ENCODE assay signal across 9 cellular contexts in the genomic region with DNA sequence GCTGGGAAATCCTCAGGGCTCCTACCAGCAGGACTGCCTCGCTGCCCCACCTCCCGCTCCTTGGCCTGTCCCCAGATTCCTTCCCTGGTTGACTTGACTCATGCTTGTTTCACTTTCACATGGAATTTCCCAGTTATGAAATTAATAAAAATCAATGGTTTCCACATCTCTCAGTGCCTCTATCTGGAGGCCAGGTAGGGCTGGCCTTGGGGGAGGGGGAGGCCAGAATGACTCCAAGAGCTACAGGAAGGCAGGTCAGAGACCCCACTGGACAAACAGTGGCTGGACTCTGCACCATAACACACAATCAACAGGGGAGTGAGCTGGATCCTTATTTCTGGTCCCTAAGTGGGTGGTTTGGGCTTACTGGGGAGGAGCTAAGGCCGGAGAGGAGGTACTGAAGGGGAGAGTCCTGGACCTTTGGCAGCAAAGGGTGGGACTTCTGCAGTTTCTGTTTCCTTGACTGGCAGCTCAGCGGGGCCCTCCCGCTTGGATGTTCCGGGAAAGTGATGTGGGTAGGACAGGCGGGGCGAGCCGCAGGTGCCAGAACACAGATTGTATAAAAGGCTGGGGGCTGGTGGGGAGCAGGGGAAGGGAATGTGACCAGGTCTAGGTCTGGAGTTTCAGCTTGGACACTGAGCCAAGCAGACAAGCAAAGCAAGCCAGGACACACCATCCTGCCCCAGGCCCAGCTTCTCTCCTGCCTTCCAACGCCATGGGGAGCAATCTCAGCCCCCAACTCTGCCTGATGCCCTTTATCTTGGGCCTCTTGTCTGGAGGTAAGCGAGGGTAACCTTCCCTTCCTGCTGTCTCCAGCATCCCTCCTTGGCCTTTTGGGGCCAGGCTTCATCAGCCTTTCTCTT. TPM values are rescaled to one million over a fixed set of nuclear protein-coding genes. Genes with fewer than 3 reads are reported as not detected.
DNase-seq lines count a peak whose midpoint lies in the region; ATAC-seq, FAIRE-seq and TF ChIP-seq lines count a peak whose summit lies in the region.
"Had no signal": no experiment of that assay in that cellular context is flagged by ENCODE, and none has a peak within 500 bp of the region (broad histone marks: within the 10 kb centered on the region; RNA-seq: fewer than 3 reads in every experiment).

A gene (plus strand): TSS at position 589 of the 863 bp plus-strand sequence. CDS start 127 bp downstream, at position 716.

- H3K4me3 ChIP-seq in HEK293 (ENCODE audit: low read depth, low read length) = no peak within 1 kb of the TSS
- peak within 1 kb of the TSS; percentile 15 for H3K4me3 ChIP-seq in astrocyte of the cerebellum (ENCODE audit: low read depth, low read length)
- peak within 1 kb of the TSS; percentile 15 to 50 (median 47) for H3K4me3 ChIP-seq in keratinocyte (ENCODE audit: control insufficient read depth in 2 of 3, extremely low read depth in 1 of 3, insufficient read depth in 2 of 3, low read depth in 1 of 3, low read length in 3 of 3)
- H3K4me3 ChIP-seq in stomach smooth muscle (ENCODE audit: low read length in 2 of 2) = peak within 1 kb of the TSS; percentile 23 to 66

- peak within 1 kb of the TSS; percentile 90 for H3K4me2 ChIP-seq in keratinocyte (ENCODE audit: control insufficient read depth, extremely low read depth, insufficient read depth, low read depth, low read length)

- CTCF ChIA-PET in HEK293 (lab: Yijun Ruan, JAX) = interaction anchor here (1.1 kb wide), 1 partner anchor 16 kb away, joined by 4 read pairs; no protein-coding TSS in a partner anchor

- FAIRE-seq in keratinocyte (lab: Jason Lieb, UNC) = no peak

- peaks cover 0 to 3% of the 10 kb centered on the region in 2 experiments; a peak in 1 of 3 replicates for H3K36me3 ChIP-seq in HEK293 (ENCODE audit: control insufficient read depth in 2 of 2, insufficient read depth in 1 of 2, low read length in 2 of 2)
- no peaks in the 10 kb centered on the region for H3K36me3 ChIP-seq in keratinocyte (ENCODE audit: control insufficient read depth in 2 of 2, extremely low read depth in 1 of 2, insufficient read depth in 2 of 2, low read length in 2 of 2)
- H3K36me3 ChIP-seq in stomach smooth muscle (ENCODE audit: control insufficient read depth in 2 of 2, insufficient read depth in 2 of 2, low read length in 2 of 2) = no peaks in the 10 kb centered on the region

- H4K20me1 ChIP-seq in keratinocyte (ENCODE audit: control insufficient read depth, extremely low read depth, insufficient read depth, low read length) = no peaks in the 10 kb centered on the region

- POLR2A ChIA-PET in HEK293 (lab: Yijun Ruan, JAX) = interaction anchor here (0.6 to 1.7 kb wide), 5 partner anchors 39 to 418 kb away, joined by 3 to 9 read pairs (median 4); a partner anchor contains a TSS

- no peak within 1 kb of the TSS for H3K27ac ChIP-seq in HEK293 (ENCODE audit: extremely low read depth, low read depth, low read length)
- peak within 1 kb of the TSS; percentile 80 for H3K27ac ChIP-seq in keratinocyte (ENCODE audit: control insufficient read depth, insufficient read depth, low read length)
- H3K27ac ChIP-seq in stomach smooth muscle (ENCODE audit: low read length) = peak within 1 kb of the TSS; percentile 53

- dilution Hi-C loops in keratinocyte (cut with MboI; ENCODE audit: extremely low pct_ligation_motif_present, low sequenced_read_pairs) = no loop called here

- H3K9me3 ChIP-seq in HEK293 (ENCODE audit: control insufficient read depth, insufficient read depth, low read depth, low read length) (no peaks in the 10 kb centered on the region), keratinocyte (ENCODE audit: control insufficient read depth, low read depth, low read length) (no peaks in the 10 kb centered on the region), stomach smooth muscle (ENCODE audit: control insufficient read depth in 2 of 2, low read length in 2 of 2) (no peaks in the 10 kb centered on the region)

- H3K9ac ChIP-seq in keratinocyte (ENCODE audit: control insufficient read depth, extremely low read depth, insufficient read depth, low read length) = peak within 1 kb of the TSS; percentile 68
- H3K9ac ChIP-seq in stomach smooth muscle (ENCODE audit: low read length in 2 of 2) = peak within 1 kb of the TSS; percentile 4 to 64

- H3K9me1 ChIP-seq in keratinocyte (ENCODE audit: control insufficient read depth, extremely low read depth, insufficient read depth, low read length) = no peaks in the 10 kb centered on the region

- DNase-seq in astrocyte of the cerebellum (ENCODE audit: low read depth) = peak; percentile 56
- DNase-seq in keratinocyte (ENCODE audit: low read depth, low spot score) = no peak
- DNase-seq in NCI-H128 (lab: John Stamatoyannopoulos, UW; ENCODE audit: unreplicated experiment) = no peak
- no peak for DNase-seq in NCI-H1436 (lab: John Stamatoyannopoulos, UW)
- DNase-seq: activated T-cell treated with anti-CD3 and anti-CD28 coated beads, Interleukin-2, amount 50 U/mL, for 72 hours had no signal

- in situ Hi-C loops in astrocyte of the cerebellum (cut with HindIII; ENCODE audit: low sequenced_read_pairs) = no loop called here

- H3K4me1 ChIP-seq in HEK293 (ENCODE audit: control insufficient read depth, insufficient read depth, low read length) (peaks cover 1% of the 10 kb centered on the region; the same call in 1 of the 2 replicates), keratinocyte (ENCODE audit: control insufficient read depth, extremely low read depth, insufficient read depth, low read length) (peaks cover 21% of the 10 kb centered on the region), stomach smooth muscle (ENCODE audit: control insufficient read depth, insufficient read depth, low read length) (peaks cover 16% of the 10 kb centered on the region)

- no peak for TF ChIP-seq CTCF in HEK293 (tag by site-specific recombination; IDR thresholded peaks at IDR 0.05)
- TF ChIP-seq CTCF in astrocyte of the cerebellum (IDR thresholded peaks at IDR 0.05; ENCODE audit: low read depth, low read length, missing control alignments) = no peak
- TF ChIP-seq CTCF in keratinocyte (optimal IDR thresholded peaks at IDR 0.05 in 1 of 3, IDR thresholded peaks at IDR 0.05 in 1 of 3, conservative IDR thresholded peaks at IDR 0.05 in 1 of 3; ENCODE audit: extremely low read depth in 1 of 3, insufficient read depth in 2 of 3, low read length in 3 of 3) = no peak

- H3K27me3 ChIP-seq in keratinocyte (ENCODE audit: control insufficient read depth, extremely low read depth, insufficient read depth, low read length) (peaks cover 8% of the 10 kb centered on the region), stomach smooth muscle (ENCODE audit: control insufficient read depth in 1 of 2, insufficient read depth in 2 of 2, low read length in 2 of 2) (peaks cover 2 to 7% of the 10 kb centered on the region in 2 donors)

- H2AFZ ChIP-seq in keratinocyte (ENCODE audit: control insufficient read depth, low read length) = peak within 1 kb of the TSS; percentile 94

- H3K79me2 ChIP-seq in keratinocyte (ENCODE audit: control insufficient read depth, insufficient read depth, low read length) = no peaks in the 10 kb centered on the region

- ATAC-seq in GM21515 (IDR thresholded peaks at IDR 0.05; ENCODE audit: unreplicated experiment) (no peak), GM18861 (IDR thresholded peaks at IDR 0.05; ENCODE audit: unreplicated experiment) (no peak)

TF ChIP-seq in HEK293, 187 proteins besides CTCF, POLR2A, EP300 and RAD21:
- TF ChIP-seq SP2 (tag by site-specific recombination; IDR thresholded peaks at IDR 0.05) (peak; percentile 30), ZNF600 (tag by site-specific recombination; IDR thresholded peaks at IDR 0.05) (peak; percentile 63), ZNF548 (tag by site-specific recombination; IDR thresholded peaks at IDR 0.05) (no peak)

RNA-seq across cellular contexts. Expression of the gene that starts here (rescaled TPM):
- 0.84 to 2.9 TPM (median 2.5 TPM) in 3 replicates for polyA plus RNA-seq in keratinocyte
- polyA plus RNA-seq in keratinocyte (2011; ENCODE audit: low read depth) = 6.6 TPM
- polyA plus RNA-seq in keratinocyte (2011; cell fraction: cytosol; rRNA removed) = 0.73 and 1.2 TPM in 2 replicates
- polyA plus RNA-seq in keratinocyte (2011; cell fraction: nucleus; rRNA removed) = 5.4 and 6.6 TPM in 2 replicates
- 1.1 and 6.5 TPM in 2 replicates for polyA plus RNA-seq in keratinocyte (2012; ENCODE audit: low replicate concordance)
- polyA minus RNA-seq in keratinocyte = 1.9 to 5.2 TPM in 2 of 3 replicates, not detected in the other
- polyA minus RNA-seq in keratinocyte (2011; cell fraction: cytosol; rRNA and poly(A)+ RNA removed) = 2.9 TPM
- 5.4 and 9.2 TPM in 2 replicates for polyA minus RNA-seq in keratinocyte (2011; cell fraction: nucleus; rRNA and poly(A)+ RNA removed)
